ENCODE assay signal across 27 cellular contexts in the genomic region with DNA sequence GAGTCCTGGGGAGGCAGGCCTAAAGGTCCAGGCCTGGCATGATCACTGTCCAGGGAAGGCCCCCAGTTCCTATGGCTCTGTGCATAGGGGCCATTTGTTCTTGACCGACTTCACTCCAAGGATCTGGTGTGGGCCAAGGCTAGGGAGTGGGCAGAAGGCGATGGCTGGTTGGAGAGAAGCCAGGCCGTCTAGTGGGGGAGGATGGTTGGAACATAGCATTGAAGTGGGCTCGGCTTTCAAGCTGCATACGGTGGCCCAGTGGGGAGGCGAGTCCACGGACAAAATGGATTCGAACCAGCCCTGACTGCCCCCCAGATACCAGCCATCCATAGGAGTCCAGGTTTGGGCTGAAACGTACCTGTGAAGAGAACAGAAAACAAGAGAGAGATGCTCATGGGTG. TPM values are rescaled to one million over a fixed set of nuclear protein-coding genes. Genes with fewer than 3 reads are reported as not detected.
DNase-seq lines count a peak whose midpoint lies in the region; ATAC-seq, FAIRE-seq and TF ChIP-seq lines count a peak whose summit lies in the region.
"Had no signal": no experiment of that assay in that cellular context is flagged by ENCODE, and none has a peak within 500 bp of the region (broad histone marks: within the 10 kb centered on the region; RNA-seq: fewer than 3 reads in every experiment).

No MANE protein-coding gene starts in this region.

- intact Hi-C loops in kidney (cut with DNase I): no loop called here
- intact Hi-C loops in posterior vena cava (cut with DNase I): no loop called here

- H2AFZ ChIP-seq in osteoblast (ENCODE audit: low read length) (no peak overlapping the region), Karpas-422 (ENCODE audit: low read length) (no peak overlapping the region), hepatocyte (no peak overlapping the region)
- H2AFZ ChIP-seq: GM23338 had no signal

- no peak overlapping the region for H3K9ac ChIP-seq in kidney (ENCODE audit: low read length in 2 of 2)
- no peak overlapping the region for H3K9ac ChIP-seq in Karpas-422 (ENCODE audit: low read length)

- H3K9me3 ChIP-seq in T-helper 17 cell (ENCODE audit: control insufficient read depth, low read length, poor library complexity, severe bottlenecking) (no peaks in the 10 kb centered on the region), kidney (ENCODE audit: control insufficient read depth in 1 of 2, low read length in 2 of 2) (no peaks in the 10 kb centered on the region), osteoblast (ENCODE audit: low read depth, low read length) (no peaks in the 10 kb centered on the region), Karpas-422 (ENCODE audit: low read length) (no peaks in the 10 kb centered on the region), hepatocyte (ENCODE audit: low read depth) (no peaks in the 10 kb centered on the region)
- H3K9me3 ChIP-seq: BE2C had no signal

- H3K27me3 ChIP-seq in osteoblast (ENCODE audit: insufficient read depth, low read length) (no peaks in the 10 kb centered on the region), Karpas-422 (ENCODE audit: low read length) (no peaks in the 10 kb centered on the region), hepatocyte (no peaks in the 10 kb centered on the region)
- H3K27me3 ChIP-seq: BE2C had no signal

- WGBS in hepatocyte (ENCODE audit: low lambda C conversion rate, missing lambda C conversion rate): 93% methylated on average over 9 of the region's 9 CpGs

- H3K4me1 Mint-ChIP-seq in T-helper 17 cell: peaks cover 17% of the 10 kb centered on the region
- H3K4me1 Mint-ChIP-seq in activated T-helper 17 cell treated with anti-CD3 and anti-CD28 coated beads, Interleukin-2, amount 50 U/mL, for 72 hours: peaks cover 14% of the 10 kb centered on the region

- H3K27me3 Mint-ChIP-seq in T-helper 17 cell: no peaks in the 10 kb centered on the region
- no peaks in the 10 kb centered on the region for H3K27me3 Mint-ChIP-seq in activated T-helper 17 cell treated with anti-CD3 and anti-CD28 coated beads, Interleukin-2, amount 50 U/mL, for 72 hours
- H3K27me3 Mint-ChIP-seq: CD4-positive, CD25-positive, alpha-beta regulatory T cell; CD8-positive, alpha-beta memory T cell had no signal

- DNase-seq in T-helper 17 cell (no peak), kidney (peak; percentile 58), osteoblast (ENCODE audit: insufficient read length, low spot score, missing footprints) (peak; percentile 6), NCI-H526 treated with DMSO at 0.1 percent for 48 hours (lab: John Stamatoyannopoulos, UW) (no peak), Karpas-422 (no peak), hepatocyte (ENCODE audit: low spot score) (no peak), posterior vena cava (ENCODE audit: low spot score) (no peak)
- DNase-seq: ACHN; BE2C; C1 segment of cervical spinal cord; CD4-positive, CD25-positive, alpha-beta regulatory T cell; CD8-positive, alpha-beta memory T cell; COR-L47; DMS 273 treated with DMSO at 0.1 percent for 48 hours; DMS53; DND-41; HCEC 1CT; HFFc6; IMR-90 had no signal

- H3K4me2 ChIP-seq in osteoblast (ENCODE audit: insufficient read depth, low read length) (no peak overlapping the region), Karpas-422 (ENCODE audit: low read depth, low read length, poor library complexity, severe bottlenecking) (no peak overlapping the region), hepatocyte (no peak overlapping the region)
- H3K4me2 ChIP-seq: GM23338 had no signal

- FAIRE-seq in kidney (lab: Jason Lieb, UNC): no peak
- FAIRE-seq: A204.1, G401.6, GM12891, GM18507, H54, HTR-8/SVneo had no signal

- peaks cover 17% of the 10 kb centered on the region for H3K79me2 ChIP-seq in osteoblast (ENCODE audit: insufficient read depth, low read length)
- H3K79me2 ChIP-seq in Karpas-422 (ENCODE audit: low read length): peaks cover 18% of the 10 kb centered on the region
- H3K79me2 ChIP-seq in hepatocyte: peaks cover 8% of the 10 kb centered on the region

- no peak overlapping the region for H3K4me3 ChIP-seq in kidney (ENCODE audit: low read length in 2 of 2)
- H3K4me3 ChIP-seq in osteoblast (ENCODE audit: insufficient read depth, low read length): no peak overlapping the region
- H3K4me3 ChIP-seq in Karpas-422 (ENCODE audit: low read length): no peak overlapping the region
- no peak overlapping the region for H3K4me3 ChIP-seq in hepatocyte
- H3K4me3 ChIP-seq: GM23338 had no signal

- H3K4me3 Mint-ChIP-seq in T-helper 17 cell: no peak overlapping the region
- no peak overlapping the region for H3K4me3 Mint-ChIP-seq in activated T-helper 17 cell treated with anti-CD3 and anti-CD28 coated beads, Interleukin-2, amount 50 U/mL, for 72 hours
- H3K4me3 Mint-ChIP-seq: GM23338, HFFc6 had no signal

- TF ChIP-seq CTCF in kidney (IDR thresholded peaks at IDR 0.05; ENCODE audit: borderline replicate concordance, extremely low read depth, insufficient read depth) (no peak), osteoblast (IDR thresholded peaks at IDR 0.05; ENCODE audit: extremely low read depth, low read depth, low read length) (no peak), hepatocyte (IDR thresholded peaks at IDR 0.05; ENCODE audit: poor library complexity) (no peak)

- no peaks in the 10 kb centered on the region for H3K9me3 Mint-ChIP-seq in activated T-helper 17 cell treated with anti-CD3 and anti-CD28 coated beads, Interleukin-2, amount 50 U/mL, for 72 hours
- H3K9me3 Mint-ChIP-seq: CD4-positive, CD25-positive, alpha-beta regulatory T cell; CD8-positive, alpha-beta memory T cell; GM23338; HFFc6 had no signal

- peaks cover 14% of the 10 kb centered on the region for H3K36me3 Mint-ChIP-seq in T-helper 17 cell (ENCODE audit: low read depth)
- H3K36me3 Mint-ChIP-seq in activated T-helper 17 cell treated with anti-CD3 and anti-CD28 coated beads, Interleukin-2, amount 50 U/mL, for 72 hours (ENCODE audit: low read depth): peaks cover 65% of the 10 kb centered on the region

- H3K9me2 ChIP-seq in Karpas-422 (replicated peaks; ENCODE audit: insufficient read depth, low read length): no peaks in the 10 kb centered on the region
- H3K9me2 ChIP-seq in hepatocyte (replicated peaks; ENCODE audit: insufficient read depth): no peaks in the 10 kb centered on the region

- H3K36me3 ChIP-seq in kidney (ENCODE audit: control insufficient read depth in 1 of 2, insufficient read depth in 2 of 2, low read length in 2 of 2): peaks cover 20 to 32% of the 10 kb centered on the region in 2 donors
- H3K36me3 ChIP-seq in osteoblast (ENCODE audit: insufficient read depth, low read length): peaks cover 45% of the 10 kb centered on the region
- H3K36me3 ChIP-seq in Karpas-422 (ENCODE audit: insufficient read depth, low read length): peaks cover 27% of the 10 kb centered on the region; the same call in 1 of the 2 replicates
- H3K36me3 ChIP-seq in hepatocyte (replicated peaks; ENCODE audit: insufficient read depth, low read depth): no peaks in the 10 kb centered on the region

- no peaks in the 10 kb centered on the region for H4K20me1 ChIP-seq in osteoblast (ENCODE audit: insufficient read depth, low read length)
- H4K20me1 ChIP-seq in Karpas-422 (ENCODE audit: insufficient read depth, low read depth, low read length): no peaks in the 10 kb centered on the region
- no peaks in the 10 kb centered on the region for H4K20me1 ChIP-seq in hepatocyte (ENCODE audit: insufficient read depth, poor library complexity, severe bottlenecking)

- H3K27ac Mint-ChIP-seq in T-helper 17 cell: peak overlapping the region; percentile 45
- peak overlapping the region; percentile 19 for H3K27ac Mint-ChIP-seq in activated T-helper 17 cell treated with anti-CD3 and anti-CD28 coated beads, Interleukin-2, amount 50 U/mL, for 72 hours
- H3K27ac Mint-ChIP-seq: GM23338, HFFc6 had no signal

- no peak for ATAC-seq in T-helper 17 cell
- ATAC-seq in activated T-helper 17 cell treated with anti-CD3 and anti-CD28 coated beads, Interleukin-2, amount 50 U/mL, for 72 hours (replicated peaks): no peak
- ATAC-seq: GM23338 had no signal

- H3K4me1 ChIP-seq in kidney (ENCODE audit: control insufficient read depth in 1 of 2, insufficient read depth in 1 of 2, low read depth in 1 of 2, low read length in 2 of 2) (peaks cover 0 to 10% of the 10 kb centered on the region in 2 donors), osteoblast (ENCODE audit: insufficient read depth, low read length) (peaks cover 17% of the 10 kb centered on the region), Karpas-422 (ENCODE audit: low read length) (peaks cover 22% of the 10 kb centered on the region), hepatocyte (ENCODE audit: insufficient read depth) (peaks cover 13% of the 10 kb centered on the region)

- no peak overlapping the region for H3K27ac ChIP-seq in kidney (ENCODE audit: low read depth in 2 of 2, low read length in 2 of 2)
- no peak overlapping the region for H3K27ac ChIP-seq in osteoblast (ENCODE audit: low read depth, low read length)
- no peak overlapping the region for H3K27ac ChIP-seq in Karpas-422 (ENCODE audit: low read length)
- no peak overlapping the region for H3K27ac ChIP-seq in hepatocyte

RNA-seq across cellular contexts. Expression of a gene that starts 3.6 kb away (rescaled TPM):
- total RNA-seq in T-helper 17 cell: 10 to 100 TPM; 46.5 to 48.6 TPM
- total RNA-seq in activated T-helper 17 cell treated with anti-CD3 and anti-CD28 coated beads, Interleukin-2, amount 50 U/mL, for 72 hours: 10 to 100 TPM; 77.2 to 89.2 TPM
- 66.2 TPM for total RNA-seq in kidney
- 120 TPM for polyA plus RNA-seq in kidney (ENCODE audit: insufficient read depth, low read depth, low replicate concordance)
- 98.8 and 112 TPM in 2 replicates for total RNA-seq in osteoblast
- 103 and 126 TPM in 2 replicates for total RNA-seq in Karpas-422 (2014; rRNA removed; shearing (Covaris generic); ENCODE audit: low replicate concordance)
- total RNA-seq in hepatocyte: 71.4 and 96.8 TPM in 2 replicates
- polyA plus RNA-seq in hepatocyte: 111 and 131 TPM in 2 replicates
- 10 to 100 TPM; 59.3 to 69.0 TPM for total RNA-seq in posterior vena cava

RNA-seq across cellular contexts. Expression of a gene that starts 18.3 kb away (rescaled TPM):
- total RNA-seq in T-helper 17 cell: 1 to 10 TPM; 1.5 to 1.6 TPM
- total RNA-seq in activated T-helper 17 cell treated with anti-CD3 and anti-CD28 coated beads, Interleukin-2, amount 50 U/mL, for 72 hours: 1 to 10 TPM; 1.7 to 2.4 TPM
- total RNA-seq in kidney: 1.4 TPM
- 1.3 TPM for polyA plus RNA-seq in kidney (ENCODE audit: insufficient read depth, low read depth, low replicate concordance)
- 0.36 and 1.2 TPM in 2 replicates for total RNA-seq in osteoblast
- total RNA-seq in Karpas-422 (2014; rRNA removed; shearing (Covaris generic); ENCODE audit: low replicate concordance): 2.5 and 7.1 TPM in 2 replicates
- total RNA-seq in hepatocyte: 1.4 and 2.9 TPM in 2 replicates
- polyA plus RNA-seq in hepatocyte: 1.0 and 2.6 TPM in 2 replicates
- 1 to 10 TPM in 1 of 2 donors, under 1 TPM in 1; 0.95 to 1.2 TPM for total RNA-seq in posterior vena cava
- total RNA-seq: IMR-90 had no signal

RNA-seq across cellular contexts. Expression of a gene that starts 30.0 kb away (rescaled TPM):
- 10 to 100 TPM; 52.2 to 70.2 TPM for total RNA-seq in T-helper 17 cell
- 10 to 100 TPM; 67.2 to 85.8 TPM for total RNA-seq in activated T-helper 17 cell treated with anti-CD3 and anti-CD28 coated beads, Interleukin-2, amount 50 U/mL, for 72 hours
- total RNA-seq in kidney: 59.3 TPM
- 38.3 TPM for polyA plus RNA-seq in kidney (ENCODE audit: insufficient read depth, low read depth, low replicate concordance)
- 32.7 and 34.4 TPM in 2 replicates for total RNA-seq in osteoblast
- 44.2 and 79.0 TPM in 2 replicates for total RNA-seq in Karpas-422 (2014; rRNA removed; shearing (Covaris generic); ENCODE audit: low replicate concordance)
- total RNA-seq in hepatocyte: 51.3 and 53.3 TPM in 2 replicates
- polyA plus RNA-seq in hepatocyte: 46.8 and 58.0 TPM in 2 replicates
- total RNA-seq in posterior vena cava: 10 to 100 TPM; 36.9 to 41.3 TPM

RNA-seq across cellular contexts. Expression of a gene that starts 43.6 kb away (rescaled TPM):
- 10 to 100 TPM; 29.8 to 33.2 TPM for total RNA-seq in T-helper 17 cell
- 10 to 100 TPM; 34.7 to 42.9 TPM for total RNA-seq in activated T-helper 17 cell treated with anti-CD3 and anti-CD28 coated beads, Interleukin-2, amount 50 U/mL, for 72 hours
- 35.8 TPM for total RNA-seq in kidney
- polyA plus RNA-seq in kidney (ENCODE audit: insufficient read depth, low read depth, low replicate concordance): 49.6 TPM
- total RNA-seq in osteoblast: 19.2 and 24.2 TPM in 2 replicates
- 30.6 and 35.3 TPM in 2 replicates for total RNA-seq in Karpas-422 (2014; rRNA removed; shearing (Covaris generic); ENCODE audit: low replicate concordance)
- 28.0 and 28.7 TPM in 2 replicates for total RNA-seq in hepatocyte
- 67.5 and 68.7 TPM in 2 replicates for polyA plus RNA-seq in hepatocyte
- total RNA-seq in posterior vena cava: 10 to 100 TPM; 30.1 to 36.2 TPM

RNA-seq across cellular contexts. Expression of a gene that starts 43.9 kb away (rescaled TPM):
- total RNA-seq in T-helper 17 cell (10 to 100 TPM; 75.7 to 80.3 TPM), kidney (98.7 TPM), osteoblast (152 and 165 TPM in 2 replicates), hepatocyte (81.8 and 88.7 TPM in 2 replicates), posterior vena cava (10 to 100 TPM; 76.4 to 85.3 TPM)
- 10 to 100 TPM; 59.0 to 90.4 TPM for total RNA-seq in activated T-helper 17 cell treated with anti-CD3 and anti-CD28 coated beads, Interleukin-2, amount 50 U/mL, for 72 hours
- polyA plus RNA-seq in kidney (ENCODE audit: insufficient read depth, low read depth, low replicate concordance) (115 TPM), hepatocyte (105 and 109 TPM in 2 replicates)
- total RNA-seq in Karpas-422 (2014; rRNA removed; shearing (Covaris generic); ENCODE audit: low replicate concordance): 77.4 and 116 TPM in 2 replicates

Comparison
In these comparisons a context has a peak if more than half of its experiments do, and no peak if none do; other contexts are left out.
1. DNase-seq: peak in kidney (single experiment) and osteoblast (single experiment); none in T-helper 17 cell (0 of 3), NCI-H526 treated with DMSO at 0.1 percent for 48 hours (single experiment), Karpas-422 (single experiment), hepatocyte (single experiment) and posterior vena cava (single experiment).